In genomic region chr1:211335507-211336157, GRCh38 we compare ENCODE assay signal across 8 cellular contexts. TPM values are rescaled to one million over a fixed set of nuclear protein-coding genes. Genes with fewer than 3 reads are reported as not detected.
DNase-seq lines count a peak whose midpoint lies in the region; ATAC-seq, FAIRE-seq and TF ChIP-seq lines count a peak whose summit lies in the region.

No MANE protein-coding gene starts in this region.

- H3K4me3 Mint-ChIP-seq in endothelial cell (ENCODE audit: unreplicated experiment): peak overlapping the region; percentile 3

- no peaks in the 10 kb centered on the region for H3K9me3 ChIP-seq in kidney (ENCODE audit: control insufficient read depth in 1 of 2, low read length in 2 of 2)

- no peak overlapping the region for H3K27ac ChIP-seq in kidney (ENCODE audit: low read depth in 2 of 2, low read length in 2 of 2)

- no peak overlapping the region for H3K4me3 ChIP-seq in kidney (ENCODE audit: low read length in 2 of 2)

- FAIRE-seq in kidney (lab: Jason Lieb, UNC): no peak

- intact Hi-C loops in kidney (cut with DNase I): no loop called here

- no peaks in the 10 kb centered on the region for H3K36me3 ChIP-seq in kidney (ENCODE audit: control insufficient read depth in 1 of 2, insufficient read depth in 2 of 2, low read length in 2 of 2)

- peaks cover 2 to 5% of the 10 kb centered on the region in 2 donors for H3K4me1 ChIP-seq in kidney (ENCODE audit: control insufficient read depth in 1 of 2, insufficient read depth in 1 of 2, low read depth in 1 of 2, low read length in 2 of 2)

- TF ChIP-seq CTCF in endothelial cell (IDR thresholded peaks at IDR 0.05; ENCODE audit: unreplicated experiment): no peak
- no peak for TF ChIP-seq CTCF in kidney (IDR thresholded peaks at IDR 0.05; ENCODE audit: borderline replicate concordance, extremely low read depth, insufficient read depth)

- H3K9ac ChIP-seq in kidney (ENCODE audit: low read length in 2 of 2): no peak overlapping the region

- DNase-seq in endothelial cell (ENCODE audit: low spot score) (no peak), NCI-H748 (lab: John Stamatoyannopoulos, UW; ENCODE audit: unreplicated experiment) (no peak), putamen (ENCODE audit: low spot score) (no peak), kidney (no peak)
- DNase-seq in NK-92 treated with Interleukin-12 subunit alpha and Interleukin-12 subunit beta, amount 100 ng/mL, for 24 hours (lab: John Stamatoyannopoulos, UW): no peak

- H3K36me3 Mint-ChIP-seq in endothelial cell (ENCODE audit: low read depth, unreplicated experiment): no peaks in the 10 kb centered on the region

- H3K4me1 Mint-ChIP-seq in endothelial cell (ENCODE audit: unreplicated experiment): peaks cover 44% of the 10 kb centered on the region

- H3K27ac Mint-ChIP-seq in endothelial cell (ENCODE audit: unreplicated experiment): peak overlapping the region; percentile 6

- peaks cover 2% of the 10 kb centered on the region for H3K27me3 Mint-ChIP-seq in endothelial cell (ENCODE audit: unreplicated experiment)

- H3K9me3 Mint-ChIP-seq in endothelial cell (ENCODE audit: unreplicated experiment): no peaks in the 10 kb centered on the region

- ATAC-seq in GM18499 (IDR thresholded peaks at IDR 0.05; ENCODE audit: insufficient read depth, unreplicated experiment) (peak; percentile 81), GM21390 (IDR thresholded peaks at IDR 0.05; ENCODE audit: unreplicated experiment) (peak; percentile 93), HG03469 (IDR thresholded peaks at IDR 0.05; ENCODE audit: unreplicated experiment) (peak; percentile 78)

RNA-seq across cellular contexts. Expression of gene TRAF5, which starts 9.0 kb away (rescaled TPM):
- total RNA-seq in endothelial cell (ENCODE audit: unreplicated experiment): 14.5 TPM
- total RNA-seq in kidney: 22.1 TPM
- 4.8 TPM for polyA plus RNA-seq in kidney (ENCODE audit: insufficient read depth, low read depth, low replicate concordance)
